ENCODE assay signal across 1 cellular context in the genomic region with DNA sequence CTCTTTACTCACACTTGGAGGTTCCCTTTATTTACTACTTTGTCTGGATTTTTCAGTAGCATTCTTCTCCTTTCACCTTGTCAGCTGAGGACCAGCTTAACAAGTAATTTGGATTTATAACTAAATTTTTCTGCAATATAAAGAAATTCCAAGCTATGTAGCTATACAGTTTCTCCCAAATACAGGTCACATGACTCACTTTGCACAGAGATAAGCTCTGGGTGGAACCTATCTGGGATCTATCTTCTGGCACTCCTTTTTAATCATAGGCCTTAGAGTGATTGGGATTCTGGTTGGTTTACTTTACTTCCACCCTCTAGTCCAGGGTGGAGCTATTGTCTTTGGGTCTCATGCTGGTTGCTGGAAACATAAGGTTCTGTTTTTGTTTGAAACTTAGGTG.
A peak's percentile ranks its signal among the peaks of the same experiment; 100 is the strongest.
TF ChIP-seq lines count a peak whose summit lies in the region.

No MANE protein-coding gene starts in this region.

TF ChIP-seq in GM12878, 131 proteins besides CTCF, POLR2A, EP300 and RAD21:
- TF ChIP-seq NFIC (IDR thresholded peaks at IDR 0.05; ENCODE audit: low read depth, low read length): no peak
- TF ChIP-seq RAD51 (IDR thresholded peaks at IDR 0.05): peak; percentile 48; the same call in 1 of the 2 replicates
